In genomic region chr7:30556854-30557644, GRCh38 we compare ENCODE assay signal across 12 cellular contexts. TPM values are rescaled to one million over a fixed set of nuclear protein-coding genes. Genes with fewer than 3 reads are reported as not detected.
A peak's percentile ranks its signal among the peaks of the same experiment; 100 is the strongest.
DNase-seq lines count a peak whose midpoint lies in the region; ATAC-seq and TF ChIP-seq lines count a peak whose summit lies in the region.
"Had no signal": no experiment of that assay in that cellular context is flagged by ENCODE, and none has a peak within 500 bp of the region (broad histone marks: within the 10 kb centered on the region; RNA-seq: fewer than 3 reads in every experiment).

No MANE protein-coding gene starts in this region.

- intact Hi-C loops in PC-3 (cut with micrococcal nuclease) (no loop called here), esophagus muscularis mucosa (cut with DNase I) (no loop called here), posterior cingulate gyrus (cut with DNase I) (no loop called here), testis (cut with DNase I; ENCODE audit: low total_unique reads) (no loop called here)

- no peak for TF ChIP-seq CTCF in PC-3 (conservative IDR thresholded peaks at IDR 0.05; ENCODE audit: low read depth, low read length)
- no peak for TF ChIP-seq CTCF in esophagus muscularis mucosa (IDR thresholded peaks at IDR 0.05)
- TF ChIP-seq CTCF in testis (IDR thresholded peaks at IDR 0.05), result no peak

- no peaks in the 10 kb centered on the region for H3K27me3 ChIP-seq in PC-3 (ENCODE audit: low read length)
- H3K27me3 ChIP-seq in esophagus muscularis mucosa, result no peaks in the 10 kb centered on the region
- H3K27me3 ChIP-seq in testis, result no peaks in the 10 kb centered on the region
- H3K27me3 ChIP-seq in GM23248 (replicated peaks; ENCODE audit: insufficient read depth), result no peaks in the 10 kb centered on the region
- H3K27me3 ChIP-seq: MG63, ovary, upper lobe of left lung had no signal

- no peak for ATAC-seq in PC-3
- ATAC-seq in activated naive CD4-positive, alpha-beta T cell treated with anti-CD3 and anti-CD28 coated beads, Interleukin-2, amount 50 U/mL, for 72 hours, result no peak

- no peaks in the 10 kb centered on the region for H3K9me3 Mint-ChIP-seq in activated naive CD4-positive, alpha-beta T cell treated with anti-CD3 and anti-CD28 coated beads, Interleukin-2, amount 50 U/mL, for 72 hours

- BruUV-seq in PC-3 (replicated peaks; lab: Mats Ljungman, UMichigan), result no TSS peak

- H3K36me3 ChIP-seq in PC-3 (ENCODE audit: low read depth, low read length) (no peaks in the 10 kb centered on the region), esophagus muscularis mucosa (peaks cover 0 to 36% (median 18%) of the 10 kb centered on the region in 4 donors), testis (ENCODE audit: low read depth, missing control alignments) (no peaks in the 10 kb centered on the region), GM23248 (ENCODE audit: low read depth) (peaks cover 4% of the 10 kb centered on the region; the same call in 1 of the 2 replicates)
- H3K36me3 ChIP-seq: ovary had no signal

- no peak overlapping the region for H3K4me3 ChIP-seq in PC-3 (ENCODE audit: low read length)
- H3K4me3 ChIP-seq in esophagus muscularis mucosa, result no peak overlapping the region
- no peak overlapping the region for H3K4me3 ChIP-seq in testis
- H3K4me3 ChIP-seq in GM23248, result no peak overlapping the region
- H3K4me3 ChIP-seq: MG63, ovary, upper lobe of left lung had no signal

- WGBS in esophagus muscularis mucosa, result 79% methylated on average over 6 of the region's 6 CpGs
- WGBS in testis, 2 donors, result 84 to 85% methylated on average over 6 of the region's 6 CpGs
- 72% methylated on average over 6 of the region's 6 CpGs for WGBS in GM23248 (ENCODE audit: low coverage in 1 of 2, low lambda C conversion rate in 2 of 2, missing lambda C conversion rate in 2 of 2), 2 experiments

- no peak overlapping the region for H3K4me2 ChIP-seq in PC-3 (ENCODE audit: low read length)
- no peak overlapping the region for H3K4me2 ChIP-seq in GM23248 (ENCODE audit: unreplicated experiment)

- H3K9me3 ChIP-seq in PC-3 (ENCODE audit: low read length), result no peaks in the 10 kb centered on the region
- no peaks in the 10 kb centered on the region for H3K9me3 ChIP-seq in esophagus muscularis mucosa
- no peaks in the 10 kb centered on the region for H3K9me3 ChIP-seq in testis
- H3K9me3 ChIP-seq in GM23248 (ENCODE audit: low read depth), result no peaks in the 10 kb centered on the region
- H3K9me3 ChIP-seq: MG63, ovary, upper lobe of left lung had no signal

- H3K9ac ChIP-seq in PC-3 (ENCODE audit: low read length) (no peak overlapping the region), GM23248 (no peak overlapping the region)

- H3K9me2 ChIP-seq in PC-3 (replicated peaks; ENCODE audit: low read length), result no peaks in the 10 kb centered on the region
- H3K9me2 ChIP-seq in GM23248 (ENCODE audit: insufficient read depth), result no peaks in the 10 kb centered on the region

- H2AFZ ChIP-seq in PC-3 (ENCODE audit: low read length), result no peak overlapping the region
- no peak overlapping the region for H2AFZ ChIP-seq in GM23248

- TF ChIP-seq EP300 in esophagus muscularis mucosa (IDR thresholded peaks at IDR 0.05), result no peak

- H4K20me1 ChIP-seq in PC-3 (ENCODE audit: low read length) (no peaks in the 10 kb centered on the region), GM23248 (ENCODE audit: insufficient read depth) (no peaks in the 10 kb centered on the region)

- peaks cover 14% of the 10 kb centered on the region for H3K4me1 ChIP-seq in PC-3 (ENCODE audit: insufficient read depth, low read length)
- peaks cover 0 to 4% (median 2%) of the 10 kb centered on the region in 4 donors for H3K4me1 ChIP-seq in esophagus muscularis mucosa
- no peaks in the 10 kb centered on the region for H3K4me1 ChIP-seq in testis
- H3K4me1 ChIP-seq in GM23248 (ENCODE audit: insufficient read depth), result no peaks in the 10 kb centered on the region

- H3K36me3 Mint-ChIP-seq in activated naive CD4-positive, alpha-beta T cell treated with anti-CD3 and anti-CD28 coated beads, Interleukin-2, amount 50 U/mL, for 72 hours, result no peaks in the 10 kb centered on the region

- DNase-seq in DMS 273 (lab: John Stamatoyannopoulos, UW; ENCODE audit: unreplicated experiment) (peak; percentile 62), DMS 273 treated with DMSO at 0.1 percent for 48 hours (lab: John Stamatoyannopoulos, UW) (no peak), PC-3 (peak; percentile 49), esophagus muscularis mucosa (ENCODE audit: extremely low spot score) (peak; percentile 83), posterior cingulate gyrus (peak in 8 of 10 donors; percentile 56 to 92 (median 77)), testis (no peak), GM23248 (no peak)
- no peak for DNase-seq in activated naive CD4-positive, alpha-beta T cell treated with anti-CD3 and anti-CD28 coated beads, Interleukin-2, amount 50 U/mL, for 72 hours (ENCODE audit: low spot score in 2 of 2)
- DNase-seq: MG63, ovary had no signal

- H3K27ac ChIP-seq in PC-3 (ENCODE audit: low read length) (peak overlapping the region; percentile 10; the same call in 1 of the 2 replicates), esophagus muscularis mucosa (replicated peaks in 1 of 4) (peak overlapping the region in 1 of 4 donors; percentile 13), testis (no peak overlapping the region), GM23248 (no peak overlapping the region)
- H3K27ac ChIP-seq: 22Rv1, ovary, upper lobe of left lung had no signal

- in situ Hi-C loops in GM23248 (cut with MboI), result loop anchor here (5.0 kb wide), 1 partner anchor 280 kb away; no protein-coding TSS in a partner anchor

- no peak for TF ChIP-seq POLR2A in esophagus muscularis mucosa (IDR thresholded peaks at IDR 0.05; ENCODE audit: low read depth)
- TF ChIP-seq POLR2A in testis (IDR thresholded peaks at IDR 0.05), result no peak

- POLR2A ChIA-PET in PC-3 (lab: Charles Lee; ENCODE audit: unreplicated experiment), result no interaction called here

- H3F3A ChIP-seq in PC-3 (ENCODE audit: low read length, unreplicated experiment), result no peaks in the 10 kb centered on the region
- no peaks in the 10 kb centered on the region for H3F3A ChIP-seq in GM23248 (ENCODE audit: insufficient read depth)

- H3K79me2 ChIP-seq in PC-3 (ENCODE audit: low read length) (no peaks in the 10 kb centered on the region), GM23248 (ENCODE audit: insufficient read depth) (no peaks in the 10 kb centered on the region)

- CTCF ChIA-PET in PC-3 (lab: Charles Lee), result interaction anchor here (0.7 kb wide), 1 partner anchor 9 kb away, joined by 4 read pairs; no protein-coding TSS in a partner anchor

- H3K27ac Mint-ChIP-seq in activated naive CD4-positive, alpha-beta T cell treated with anti-CD3 and anti-CD28 coated beads, Interleukin-2, amount 50 U/mL, for 72 hours, result no peak overlapping the region

RNA-seq across cellular contexts. Expression of gene GARS1, which starts 37.6 kb away (rescaled TPM):
- total RNA-seq in PC-3 (2014; rRNA removed), result 95.4 and 106 TPM in 2 replicates
- 10 to 100 TPM; 43.6 to 71.0 (median 63.0) TPM for total RNA-seq in esophagus muscularis mucosa
- total RNA-seq in activated naive CD4-positive, alpha-beta T cell treated with anti-CD3 and anti-CD28 coated beads, Interleukin-2, amount 50 U/mL, for 72 hours, result 100 to 1,000 TPM; 167 to 263 TPM
- 100 to 1,000 TPM; 110 to 115 TPM for total RNA-seq in testis
- 104 TPM for polyA plus RNA-seq in testis (ENCODE audit: insufficient read depth, low read depth, low replicate concordance)
- total RNA-seq in GM23248 (2014; rRNA removed; shearing (Covaris generic)), result 232 and 313 TPM in 2 replicates
- 471 and 498 TPM in 2 replicates for polyA plus RNA-seq in GM23248 (2016; fragmentation: Nextera tagmentation; extraction: Ambion mirVana)

RNA-seq across cellular contexts. Expression of gene GGCT, which starts 52.4 kb away (rescaled TPM):
- 64.1 and 67.6 TPM in 2 replicates for total RNA-seq in PC-3 (2014; rRNA removed)
- 10 to 100 TPM; 10.8 to 39.9 (median 17.8) TPM for total RNA-seq in esophagus muscularis mucosa
- total RNA-seq in activated naive CD4-positive, alpha-beta T cell treated with anti-CD3 and anti-CD28 coated beads, Interleukin-2, amount 50 U/mL, for 72 hours, result 10 to 100 TPM; 69.3 to 72.9 TPM
- 10 to 100 TPM; 14.7 to 17.8 TPM for total RNA-seq in testis
- 21.8 TPM for polyA plus RNA-seq in testis (ENCODE audit: insufficient read depth, low read depth, low replicate concordance)
- 31.3 and 40.0 TPM in 2 replicates for total RNA-seq in GM23248 (2014; rRNA removed; shearing (Covaris generic))
- 47.9 and 48.8 TPM in 2 replicates for polyA plus RNA-seq in GM23248 (2016; fragmentation: Nextera tagmentation; extraction: Ambion mirVana)

Comparison
In these comparisons a context has a peak if more than half of its experiments do, and no peak if none do; other contexts are left out.
1. DNase-seq: peak in DMS 273 (single experiment), PC-3 (single experiment), esophagus muscularis mucosa (single experiment) and posterior cingulate gyrus (8 of 10); none in DMS 273 treated with DMSO at 0.1 percent for 48 hours (single experiment), activated naive CD4-positive, alpha-beta T cell treated with anti-CD3 and anti-CD28 coated beads, Interleukin-2, amount 50 U/mL, for 72 hours (0 of 2), testis (single experiment) and GM23248 (single experiment).